ENCODE assay signal across 1 cellular context in genomic region chr1:170917373-170917772, GRCh38.
A peak's percentile ranks its signal among the peaks of the same experiment; 100 is the strongest.
TF ChIP-seq lines count a peak whose summit lies in the region.

No MANE protein-coding gene starts in this region.

TF ChIP-seq in K562, 482 proteins besides CTCF, POLR2A, EP300 and RAD21:
- TF ChIP-seq PREB (CRISPR knock-in tag; IDR thresholded peaks at IDR 0.05) (no peak), JUNB (CRISPR knock-in tag; conservative IDR thresholded peaks at IDR 0.05) (no peak), SUPT5H (IDR thresholded peaks at IDR 0.05) (no peak), EP400 (IDR thresholded peaks at IDR 0.05) (no peak), ETS1 (conservative IDR thresholded peaks at IDR 0.05; ENCODE audit: control insufficient read depth, low read depth, low read length) (no peak), PTRF (tag; IDR thresholded peaks at IDR 0.05) (no peak), NCOA1 (IDR thresholded peaks at IDR 0.05; ENCODE audit: low read depth) (no peak), PCBP2 (IDR thresholded peaks at IDR 0.05; ENCODE audit: low read depth, low read length, poor library complexity, severe bottlenecking) (peak; percentile 96), SIN3B (IDR thresholded peaks at IDR 0.05; ENCODE audit: low read depth) (no peak), ZNF407 (IDR thresholded peaks at IDR 0.05; ENCODE audit: low read depth) (no peak), ZKSCAN1 (IDR thresholded peaks at IDR 0.05; ENCODE audit: low read depth, low read length) (no peak), PCBP1 (IDR thresholded peaks at IDR 0.05; ENCODE audit: low read depth, low read length, poor library complexity, severe bottlenecking) (peak; percentile 83), ZNF780A (CRISPR knock-in tag; IDR thresholded peaks at IDR 0.05) (no peak), RREB1 (CRISPR knock-in tag; IDR thresholded peaks at IDR 0.05) (no peak), HNRNPK (IDR thresholded peaks at IDR 0.05; ENCODE audit: low read depth, low read length, poor library complexity, severe bottlenecking) (peak; percentile 31), CLOCK (CRISPR knock-in tag; IDR thresholded peaks at IDR 0.05; ENCODE audit: borderline replicate concordance) (no peak), ZNF785 (CRISPR knock-in tag; IDR thresholded peaks at IDR 0.05) (no peak)
